ENCODE assay signal across 27 cellular contexts in genomic region chr10:43871004-43871439, GRCh38.
DNase-seq lines count a peak whose midpoint lies in the region; ATAC-seq, FAIRE-seq and TF ChIP-seq lines count a peak whose summit lies in the region.
"Had no signal": no experiment of that assay in that cellular context is flagged by ENCODE, and none has a peak within 500 bp of the region (broad histone marks: within the 10 kb centered on the region; RNA-seq: fewer than 3 reads in every experiment).

No MANE protein-coding gene starts in this region.

- no peaks in the 10 kb centered on the region for H3K27me3 Mint-ChIP-seq in osteocyte (ENCODE audit: unreplicated experiment)
- H3K27me3 Mint-ChIP-seq: activated naive CD8-positive, alpha-beta T cell had no signal

- H3K4me1 Mint-ChIP-seq in osteocyte (ENCODE audit: unreplicated experiment) = peaks cover 17% of the 10 kb centered on the region
- H3K4me1 Mint-ChIP-seq: natural killer cell; stimulated activated naive B cell treated with anti-CD40 and anti-IgM and Interleukin-4, amounts not matched to agents 10 μg/mL and 1 μg/mL and 100 μg/mL, for 72 hours had no signal

- no peak overlapping the region for H3K27ac ChIP-seq in HepG2 (ENCODE audit: extremely low read length, insufficient read depth, low read length)
- H3K27ac ChIP-seq in right lobe of liver = no peak overlapping the region
- H3K27ac ChIP-seq in heart right ventricle = peak overlapping the region; percentile 13 to 86 (median 59)
- no peak overlapping the region for H3K27ac ChIP-seq in uterus
- H3K27ac ChIP-seq: parathyroid adenoma, tibial artery had no signal

- intact Hi-C loops in HepG2 (cut with micrococcal nuclease; ENCODE audit: unreplicated experiment) (no loop called here), right lobe of liver (cut with DNase I) (no loop called here), heart right ventricle (cut with DNase I) (loop anchor here in 1 of 10 donors (5.0 kb wide), 1 partner anchor 179 kb away; no protein-coding TSS in a partner anchor), uterus (cut with DNase I; ENCODE audit: low total_unique reads) (no loop called here)

- no peak for TF ChIP-seq RAD21 in HepG2 (CRISPR knock-in tag; IDR thresholded peaks at IDR 0.05)

- no peak overlapping the region for H3K27ac Mint-ChIP-seq in osteocyte (ENCODE audit: unreplicated experiment)
- H3K27ac Mint-ChIP-seq: activated naive CD8-positive, alpha-beta T cell; activated T-helper 2 cell treated with anti-CD3 and anti-CD28 coated beads, Interferon-gamma antibody, Interleukin-2, Interleukin-4, amounts not matched to agents 10 μg/mL and 5 μg/mL and 100 μg/mL, durations not matched to agents 14 hours and 24 hours and 36 hours; natural killer cell; stimulated activated naive B cell treated with anti-CD40 and anti-IgM and Interleukin-4, amounts not matched to agents 10 μg/mL and 1 μg/mL and 100 μg/mL, for 72 hours; WTC11 had no signal

- 47% methylated on average over 12 of the region's 12 CpGs for WGBS in HepG2 (ENCODE audit: low lambda C conversion rate)
- WGBS in right lobe of liver (ENCODE audit: insufficient coverage, low coverage, low lambda C conversion rate, missing lambda C conversion rate) = 100% methylated on average over 3 of the region's 12 CpGs
- WGBS in heart right ventricle, 2 donors = 58 to 78% methylated on average over 12 of the region's 12 CpGs

- no peak for FAIRE-seq in HepG2 (lab: Jason Lieb, UNC)
- FAIRE-seq: A204.1 had no signal

- no peak overlapping the region for H2AFZ ChIP-seq in HepG2 (ENCODE audit: low read length)
- H2AFZ ChIP-seq: parathyroid adenoma had no signal

- POLR2A ChIA-PET in HepG2 (lab: Yijun Ruan, JAX) = no interaction called here

- H3K4me3 ChIP-seq in HepG2 (replicated peaks in 1 of 3; ENCODE audit: insufficient read depth in 1 of 3, low read depth in 2 of 3, low read length in 3 of 3) (no peak overlapping the region), right lobe of liver (no peak overlapping the region), heart right ventricle (no peak overlapping the region), uterus (no peak overlapping the region)
- H3K4me3 ChIP-seq: skin epidermis, tibial artery had no signal

- H3K4me1 ChIP-seq in HepG2 (ENCODE audit: insufficient read depth, low read length) (peaks cover 29% of the 10 kb centered on the region), right lobe of liver (no peaks in the 10 kb centered on the region), heart right ventricle (peaks cover 0 to 61% (median 30%) of the 10 kb centered on the region in 9 donors), uterus (no peaks in the 10 kb centered on the region)
- H3K4me1 ChIP-seq: BE2C, parathyroid adenoma had no signal

- H3K27me3 ChIP-seq in HepG2 (ENCODE audit: control insufficient read depth in 1 of 2, insufficient read depth in 2 of 2, low read length in 2 of 2) (no peaks in the 10 kb centered on the region; a peak in 2 of 5 replicates), right lobe of liver (no peaks in the 10 kb centered on the region), heart right ventricle (no peaks in the 10 kb centered on the region), uterus (no peaks in the 10 kb centered on the region)
- H3K27me3 ChIP-seq: BE2C, tibial artery had no signal

- no peak overlapping the region for H3K4me3 Mint-ChIP-seq in osteocyte (ENCODE audit: unreplicated experiment)
- H3K4me3 Mint-ChIP-seq: activated naive CD8-positive, alpha-beta T cell; natural killer cell; stimulated activated naive B cell treated with anti-CD40 and anti-IgM and Interleukin-4, amounts not matched to agents 10 μg/mL and 1 μg/mL and 100 μg/mL, for 72 hours; WTC11 had no signal

- DNase-seq in HepG2 (ENCODE audit: low spot score) (no peak), right lobe of liver (no peak), heart right ventricle (peak; percentile 67 to 79), osteocyte (ENCODE audit: extremely low spot score, unreplicated experiment) (peak; percentile 79), uterus (no peak), NCI-H226 (no peak)
- DNase-seq: activated CD8-positive, alpha-beta memory T cell treated with anti-CD3 and anti-CD28 coated beads, Interleukin-2, amount 50 U/mL, for 4 hours; BE2C; COR-L47; effector CD8-positive, alpha-beta T cell; erythroblast; natural killer cell; NCI-H2029 treated with DMSO at 0.1 percent for 48 hours; NCI-H510A treated with DMSO at 0.1 percent for 48 hours; stimulated activated CD4-positive, alpha-beta T cell treated with anti-CD3 and anti-CD28 coated beads, Interleukin-1b, Interleukin-23, amount 100 ng/mL, for 48 hours; stimulated activated naive B cell treated with anti-CD40 and anti-IgM and Interleukin-4, amounts not matched to agents 10 μg/mL and 1 μg/mL and 100 μg/mL, for 72 hours; T1000; tibial artery had no signal

- no peak for TF ChIP-seq CTCF in HepG2 (CRISPR knock-in tag; IDR thresholded peaks at IDR 0.05)
- TF ChIP-seq CTCF in right lobe of liver (IDR thresholded peaks at IDR 0.05) = no peak
- TF ChIP-seq CTCF in heart right ventricle (IDR thresholded peaks at IDR 0.05) = no peak
- TF ChIP-seq CTCF in osteocyte (IDR thresholded peaks at IDR 0.05) = no peak
- TF ChIP-seq CTCF in uterus (IDR thresholded peaks at IDR 0.05) = no peak

- TF ChIP-seq EP300 in HepG2 (IDR thresholded peaks at IDR 0.05; ENCODE audit: low read depth in 2 of 2, low read length in 2 of 2) (no peak), HepG2 (CRISPR knock-in tag; IDR thresholded peaks at IDR 0.05; ENCODE audit: borderline replicate concordance) (no peak)

- CTCF ChIA-PET in HepG2 (lab: Yijun Ruan, JAX; ENCODE audit: low intra/inter-chr PET ratio, low total read pairs) = no interaction called here

- no peaks in the 10 kb centered on the region for H3K79me2 ChIP-seq in HepG2 (ENCODE audit: insufficient read depth, low read length)
- H3K79me2 ChIP-seq: parathyroid adenoma had no signal

- BruUV-seq in HepG2 (replicated peaks; lab: Mats Ljungman, UMichigan) = no TSS peak

- in situ Hi-C loops in HepG2 (cut with HindIII; ENCODE audit: extremely low pct_ligation_motif_present, low pct_unique_long_range_greater_than_20kb) = no loop called here

- H3K36me3 ChIP-seq in HepG2 (replicated peaks in 1 of 2; ENCODE audit: control insufficient read depth in 1 of 2, insufficient read depth in 2 of 2, low read length in 2 of 2) = no peaks in the 10 kb centered on the region
- H3K36me3 ChIP-seq in right lobe of liver = no peaks in the 10 kb centered on the region
- H3K36me3 ChIP-seq in heart right ventricle = no peaks in the 10 kb centered on the region
- H3K36me3 ChIP-seq in uterus = no peaks in the 10 kb centered on the region
- H3K36me3 ChIP-seq: BE2C, tibial artery had no signal

- TF ChIP-seq POLR2A in HepG2 (IDR thresholded peaks at IDR 0.05; ENCODE audit: insufficient read depth in 1 of 2, low read depth in 2 of 2, low read length in 2 of 2) (no peak), right lobe of liver (IDR thresholded peaks at IDR 0.05) (no peak), uterus (IDR thresholded peaks at IDR 0.05) (no peak)

- H3K36me3 Mint-ChIP-seq in osteocyte (ENCODE audit: unreplicated experiment) = no peaks in the 10 kb centered on the region
- H3K36me3 Mint-ChIP-seq: activated naive CD8-positive, alpha-beta T cell; natural killer cell; stimulated activated naive B cell treated with anti-CD40 and anti-IgM and Interleukin-4, amounts not matched to agents 10 μg/mL and 1 μg/mL and 100 μg/mL, for 72 hours; WTC11 had no signal

- H3K9me3 ChIP-seq in HepG2 (ENCODE audit: low read length) (no peaks in the 10 kb centered on the region), right lobe of liver (no peaks in the 10 kb centered on the region), heart right ventricle (no peaks in the 10 kb centered on the region), uterus (no peaks in the 10 kb centered on the region)
- H3K9me3 ChIP-seq: BE2C, tibial artery had no signal

- no peak for ATAC-seq in HepG2
- no peak for ATAC-seq in right lobe of liver
- ATAC-seq in heart right ventricle = peak; percentile 74 to 93 (median 90)
- no peak for ATAC-seq in GM19397 (IDR thresholded peaks at IDR 0.05; ENCODE audit: unreplicated experiment)
- no peak for ATAC-seq in HG02970 (IDR thresholded peaks at IDR 0.05; ENCODE audit: low FRiP score, unreplicated experiment)
- ATAC-seq: natural killer cell; SK-N-SH treated with all-trans-retinoic acid at 6 μM for 48 hours; stimulated activated naive B cell treated with anti-CD40 and anti-IgM and Interleukin-4, amounts not matched to agents 10 μg/mL and 1 μg/mL and 100 μg/mL, for 72 hours; WTC11 had no signal

- H3K9ac ChIP-seq in HepG2 (ENCODE audit: insufficient read depth, low read depth, low read length) = no peak overlapping the region
- H3K9ac ChIP-seq: parathyroid adenoma had no signal

- no peaks in the 10 kb centered on the region for H3K9me3 Mint-ChIP-seq in osteocyte (ENCODE audit: unreplicated experiment)
- H3K9me3 Mint-ChIP-seq: activated T-helper 2 cell treated with anti-CD3 and anti-CD28 coated beads, Interferon-gamma antibody, Interleukin-2, Interleukin-4, amounts not matched to agents 10 μg/mL and 5 μg/mL and 100 μg/mL, durations not matched to agents 14 hours and 24 hours and 36 hours; natural killer cell; stimulated activated naive B cell treated with anti-CD40 and anti-IgM and Interleukin-4, amounts not matched to agents 10 μg/mL and 1 μg/mL and 100 μg/mL, for 72 hours; WTC11 had no signal

- no peaks in the 10 kb centered on the region for H4K20me1 ChIP-seq in HepG2 (ENCODE audit: insufficient read depth, low read length)

- no peak overlapping the region for H3K4me2 ChIP-seq in HepG2 (ENCODE audit: low read depth, low read length)

TF ChIP-seq in HepG2, 621 proteins besides CTCF, POLR2A, EP300 and RAD21:
- TF ChIP-seq, protein P1, sequence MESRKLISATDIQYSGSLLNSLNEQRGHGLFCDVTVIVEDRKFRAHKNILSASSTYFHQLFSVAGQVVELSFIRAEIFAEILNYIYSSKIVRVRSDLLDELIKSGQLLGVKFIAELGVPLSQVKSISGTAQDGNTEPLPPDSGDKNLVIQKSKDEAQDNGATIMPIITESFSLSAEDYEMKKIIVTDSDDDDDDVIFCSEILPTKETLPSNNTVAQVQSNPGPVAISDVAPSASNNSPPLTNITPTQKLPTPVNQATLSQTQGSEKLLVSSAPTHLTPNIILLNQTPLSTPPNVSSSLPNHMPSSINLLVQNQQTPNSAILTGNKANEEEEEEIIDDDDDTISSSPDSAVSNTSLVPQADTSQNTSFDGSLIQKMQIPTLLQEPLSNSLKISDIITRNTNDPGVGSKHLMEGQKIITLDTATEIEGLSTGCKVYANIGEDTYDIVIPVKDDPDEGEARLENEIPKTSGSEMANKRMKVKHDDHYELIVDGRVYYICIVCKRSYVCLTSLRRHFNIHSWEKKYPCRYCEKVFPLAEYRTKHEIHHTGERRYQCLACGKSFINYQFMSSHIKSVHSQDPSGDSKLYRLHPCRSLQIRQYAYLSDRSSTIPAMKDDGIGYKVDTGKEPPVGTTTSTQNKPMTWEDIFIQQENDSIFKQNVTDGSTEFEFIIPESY (CRISPR knock-in tag; IDR thresholded peaks at IDR 0.05) = peak; percentile 10; the same call in 1 of the 2 replicates
- TF ChIP-seq ZNF232 (CRISPR knock-in tag; IDR thresholded peaks at IDR 0.05; ENCODE audit: borderline replicate concordance) = no peak

Comparison
In these comparisons a context has a peak if more than half of its experiments do, and no peak if none do; other contexts are left out.
1. ATAC-seq: peak in heart right ventricle (8 of 8); none in HepG2 (single experiment), right lobe of liver (0 of 4), GM19397 (single experiment) and HG02970 (single experiment).
2. DNase-seq: peak in heart right ventricle (2 of 2) and osteocyte (single experiment); none in HepG2 (single experiment), right lobe of liver (0 of 3), uterus (0 of 2) and NCI-H226 (single experiment).
3. H3K27ac ChIP-seq: peak in heart right ventricle (10 of 10); none in HepG2 (single experiment), right lobe of liver (0 of 3) and uterus (0 of 2).